In genomic region chr9:131478421-131478868, GRCh38 we compare ENCODE assay signal across 8 cellular contexts. TPM values are rescaled to one million over a fixed set of nuclear protein-coding genes. Genes with fewer than 3 reads are reported as not detected.
A peak's percentile ranks its signal among the peaks of the same experiment; 100 is the strongest.
DNase-seq lines count a peak whose midpoint lies in the region.

No MANE protein-coding gene starts in this region.

- H3K9ac ChIP-seq in adipocyte (ENCODE audit: low read length) = no peak overlapping the region

- H3K27me3 ChIP-seq in adipocyte (replicated peaks; ENCODE audit: control insufficient read depth, insufficient read depth, low read length) = no peaks in the 10 kb centered on the region

- DNase-seq in activated gamma-delta T cell treated with Interleukin-2 at 50 U/mL for 16 hours = peak; percentile 62
- no peak for DNase-seq in activated gamma-delta T cell (lab: John Stamatoyannopoulos, UW)
- peak; percentile 44 for DNase-seq in T follicular helper cell (ENCODE audit: low read depth)
- peak; percentile 70 for DNase-seq in adipocyte (ENCODE audit: low read depth)
- DNase-seq in iris pigment epithelial cell (ENCODE audit: low read depth) = peak; percentile 18
- DNase-seq in stimulated activated CD8-positive, alpha-beta memory T cell treated with anti-CD3 and anti-CD28 coated beads, Interleukin-15, amount 100 ng/mL, for 1 hour (ENCODE audit: low read depth) = peak; percentile 30
- no peak for DNase-seq in HCEC 1CT
- no peak for DNase-seq in mucosa of gallbladder (ENCODE audit: low spot score)

- H3K4me1 ChIP-seq in adipocyte (ENCODE audit: control insufficient read depth, insufficient read depth, low read length) = no peaks in the 10 kb centered on the region

- no peaks in the 10 kb centered on the region for H3K9me3 ChIP-seq in adipocyte (ENCODE audit: control insufficient read depth, low read length)

- peaks cover 94% of the 10 kb centered on the region for H3K36me3 ChIP-seq in adipocyte (ENCODE audit: control insufficient read depth, insufficient read depth, low read length, severe bottlenecking)

- no peak overlapping the region for H3K4me3 ChIP-seq in adipocyte (ENCODE audit: low read length)

RNA-seq across cellular contexts. Expression of gene POMT1, which starts 24.3 kb away (rescaled TPM):
- 43.9 TPM for total RNA-seq in mucosa of gallbladder

RNA-seq across cellular contexts. Expression of gene UCK1, which starts 52.6 kb away (rescaled TPM):
- 38.3 TPM for total RNA-seq in mucosa of gallbladder

Comparison
In these comparisons a context has a peak if more than half of its experiments do, and no peak if none do; other contexts are left out.
1. DNase-seq: peak in activated gamma-delta T cell treated with Interleukin-2 at 50 U/mL for 16 hours (single experiment), T follicular helper cell (single experiment), adipocyte (single experiment), iris pigment epithelial cell (single experiment) and stimulated activated CD8-positive, alpha-beta memory T cell treated with anti-CD3 and anti-CD28 coated beads, Interleukin-15, amount 100 ng/mL, for 1 hour (single experiment); none in activated gamma-delta T cell (single experiment), HCEC 1CT (single experiment) and mucosa of gallbladder (single experiment).